In genomic region chr3:114338651-114339357, GRCh38 we compare ENCODE assay signal across 1 cellular context.
TF ChIP-seq lines count a peak whose summit lies in the region.

No MANE protein-coding gene starts in this region.

TF ChIP-seq in H1, 55 proteins besides CTCF, POLR2A, EP300 and RAD21 (continued from another document):
- TF ChIP-seq CHD7 (IDR thresholded peaks at IDR 0.05; ENCODE audit: insufficient replicate concordance, low read length) (no peak), GABPA (IDR thresholded peaks at IDR 0.05; ENCODE audit: borderline replicate concordance, insufficient read depth, low read length) (no peak), HDAC2 (IDR thresholded peaks at IDR 0.05; ENCODE audit: borderline replicate concordance in 1 of 2, low read depth in 2 of 2, low read length in 2 of 2) (no peak), E2F6 (IDR thresholded peaks at IDR 0.05) (no peak), CBX8 (IDR thresholded peaks at IDR 0.05; ENCODE audit: borderline replicate concordance, low read depth, low read length) (no peak), GTF2F1 (IDR thresholded peaks at IDR 0.05; ENCODE audit: borderline replicate concordance, low read depth, low read length) (no peak), USF2 (IDR thresholded peaks at IDR 0.05; ENCODE audit: low read length) (no peak), NANOG (IDR thresholded peaks at IDR 0.05; ENCODE audit: insufficient read depth, low read depth, low read length, poor library complexity, severe bottlenecking) (no peak)
TF ChIP-seq in H1: peak in this region for 0.
